34 cellular contexts compared by ENCODE assay signal in the genomic region with DNA sequence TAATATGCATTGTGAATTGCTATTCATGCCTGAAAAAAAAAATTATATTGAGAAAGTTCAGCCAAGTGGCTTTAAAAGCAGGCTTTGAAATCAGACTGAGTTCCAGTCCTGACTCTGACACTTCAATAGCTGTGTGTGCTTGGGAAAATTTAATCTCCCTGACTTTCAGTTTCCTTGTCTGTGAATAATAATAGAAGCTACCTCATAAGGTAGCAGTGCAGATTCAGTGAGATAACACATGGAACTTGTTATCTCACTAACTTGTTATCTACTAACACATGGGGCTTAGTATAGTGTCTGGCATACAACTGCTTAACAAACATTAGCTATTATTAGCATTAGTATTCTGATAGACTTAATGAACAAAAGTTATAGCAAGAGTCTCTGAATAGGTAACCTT. TPM values are rescaled to one million over a fixed set of nuclear protein-coding genes. Genes with fewer than 3 reads are reported as not detected.
"Had no signal": no experiment of that assay in that cellular context is flagged by ENCODE, and none has a peak within 500 bp of the region (broad histone marks: within the 10 kb centered on the region; RNA-seq: fewer than 3 reads in every experiment).

No MANE protein-coding gene starts in this region.

- H3K27ac ChIP-seq: ascending aorta, breast epithelium, colonic mucosa, WERI-Rb-1 had no signal

- H3K9me3 Mint-ChIP-seq: activated CD4-positive, alpha-beta T cell treated with anti-CD3 and anti-CD28 coated beads, Interleukin-2, amount 10 ng/mL, durations not matched to agents 24 days and 14 days; activated naive CD4-positive, alpha-beta T cell treated with anti-CD3 and anti-CD28 coated beads for 36 hours; activated naive CD4-positive, alpha-beta T cell treated with anti-CD3 and anti-CD28 coated beads, Interleukin-2, amount 50 U/mL, for 24 hours; activated naive CD8-positive, alpha-beta T cell treated with anti-CD3 and anti-CD28 coated beads for 36 hours; activated T-helper 1 cell treated with anti-CD3 and anti-CD28 coated beads, Interleukin-12 subunit alpha, Interleukin-12 subunit beta, Interleukin-2, Interleukin-4 antibody, amounts not matched to agents 30 ng/mL and 10 ng/mL and 1 ng/mL, durations not matched to agents 14 hours and 24 hours and 36 hours; activated T-helper 2 cell treated with anti-CD3 and anti-CD28 coated beads, Interferon-gamma antibody, Interleukin-2, Interleukin-4, amounts not matched to agents 10 μg/mL and 5 μg/mL and 100 μg/mL, durations not matched to agents 14 hours and 24 hours and 36 hours; T-helper 2 cell treated with Interferon-gamma antibody and Interleukin-4, amounts not matched to agents 5 μg/mL and 100 μg/mL, for 36 hours had no signal

- H3K4me3 Mint-ChIP-seq: activated CD4-positive, alpha-beta memory T cell treated with anti-CD3 and anti-CD28 coated beads for 36 hours; activated CD4-positive, alpha-beta T cell treated with anti-CD3 and anti-CD28 coated beads for 36 hours; activated CD4-positive, alpha-beta T cell treated with anti-CD3 and anti-CD28 coated beads, Interleukin-2, amount 10 ng/mL, durations not matched to agents 24 days and 14 days; activated CD8-positive, alpha-beta memory T cell treated with anti-CD3 and anti-CD28 coated beads, Interleukin-2, amount 10 ng/mL, durations not matched to agents 7 days and 5 days; activated CD8-positive, alpha-beta T cell treated with anti-CD3 and anti-CD28 coated beads, Interleukin-2, amount 10 ng/mL, durations not matched to agents 7 days and 5 days; activated naive CD4-positive, alpha-beta T cell treated with anti-CD3 and anti-CD28 coated beads for 36 hours; activated naive CD4-positive, alpha-beta T cell treated with anti-CD3 and anti-CD28 coated beads, Interleukin-2, amount 50 U/mL, for 24 hours; activated naive CD8-positive, alpha-beta T cell treated with anti-CD3 and anti-CD28 coated beads for 36 hours; activated T-helper 1 cell treated with anti-CD3 and anti-CD28 coated beads, Interleukin-12 subunit alpha, Interleukin-12 subunit beta, Interleukin-2, Interleukin-4 antibody, amounts not matched to agents 30 ng/mL and 10 ng/mL and 1 ng/mL, durations not matched to agents 14 hours and 24 hours and 36 hours; brain; endodermal cell; T-helper 17 cell; T-helper 2 cell treated with Interferon-gamma antibody and Interleukin-4, amounts not matched to agents 5 μg/mL and 100 μg/mL, for 36 hours had no signal

- H3K27me3 Mint-ChIP-seq: activated CD4-positive, alpha-beta memory T cell treated with anti-CD3 and anti-CD28 coated beads for 36 hours; activated CD4-positive, alpha-beta T cell treated with anti-CD3 and anti-CD28 coated beads for 36 hours; activated CD4-positive, alpha-beta T cell treated with anti-CD3 and anti-CD28 coated beads, Interleukin-2, amount 10 ng/mL, durations not matched to agents 24 days and 14 days; activated CD8-positive, alpha-beta memory T cell treated with anti-CD3 and anti-CD28 coated beads, Interleukin-2, amount 10 ng/mL, durations not matched to agents 7 days and 5 days; activated naive CD4-positive, alpha-beta T cell treated with anti-CD3 and anti-CD28 coated beads, Interleukin-2, amount 50 U/mL, for 24 hours; activated naive CD8-positive, alpha-beta T cell treated with anti-CD3 and anti-CD28 coated beads for 36 hours; brain; T-helper 17 cell had no signal

- H3K4me1 ChIP-seq: ascending aorta, breast epithelium, colonic mucosa had no signal

- ATAC-seq: activated CD4-positive, alpha-beta T cell treated with anti-CD3 and anti-CD28 coated beads for 36 hours; activated CD8-positive, alpha-beta memory T cell treated with anti-CD3 and anti-CD28 coated beads, Interleukin-2, amount 10 ng/mL, durations not matched to agents 7 days and 5 days; activated CD8-positive, alpha-beta T cell treated with anti-CD3 and anti-CD28 coated beads, Interleukin-2, amount 10 ng/mL, durations not matched to agents 7 days and 5 days; esophagus mucosa; T-helper 17 cell had no signal

- H3K4me3 ChIP-seq: ascending aorta, breast epithelium, colonic mucosa had no signal

- H3K36me3 ChIP-seq: colonic mucosa had no signal

- H3K4me1 Mint-ChIP-seq: activated CD4-positive, alpha-beta T cell treated with anti-CD3 and anti-CD28 coated beads for 36 hours; activated CD4-positive, alpha-beta T cell treated with anti-CD3 and anti-CD28 coated beads, Interleukin-2, amount 10 ng/mL, durations not matched to agents 24 days and 14 days; activated CD8-positive, alpha-beta memory T cell treated with anti-CD3 and anti-CD28 coated beads, Interleukin-2, amount 10 ng/mL, durations not matched to agents 7 days and 5 days; activated naive CD4-positive, alpha-beta T cell treated with anti-CD3 and anti-CD28 coated beads, Interleukin-2, amount 50 U/mL, for 24 hours; activated naive CD8-positive, alpha-beta T cell treated with anti-CD3 and anti-CD28 coated beads for 36 hours had no signal

- H3K9me3 ChIP-seq: ascending aorta, breast epithelium, colonic mucosa had no signal

- H3K27ac Mint-ChIP-seq: activated CD4-positive, alpha-beta memory T cell treated with anti-CD3 and anti-CD28 coated beads for 36 hours; activated CD4-positive, alpha-beta T cell treated with anti-CD3 and anti-CD28 coated beads for 36 hours; activated CD4-positive, alpha-beta T cell treated with anti-CD3 and anti-CD28 coated beads, Interleukin-2, amount 10 ng/mL, durations not matched to agents 24 days and 14 days; activated CD8-positive, alpha-beta memory T cell treated with anti-CD3 and anti-CD28 coated beads, Interleukin-2, amount 10 ng/mL, durations not matched to agents 7 days and 5 days; activated CD8-positive, alpha-beta T cell treated with anti-CD3 and anti-CD28 coated beads, Interleukin-2, amount 10 ng/mL, durations not matched to agents 7 days and 5 days; activated naive CD4-positive, alpha-beta T cell treated with anti-CD3 and anti-CD28 coated beads for 36 hours; activated naive CD4-positive, alpha-beta T cell treated with anti-CD3 and anti-CD28 coated beads, Interleukin-2, amount 50 U/mL, for 24 hours; activated naive CD8-positive, alpha-beta T cell treated with anti-CD3 and anti-CD28 coated beads for 36 hours; activated T-helper 1 cell treated with anti-CD3 and anti-CD28 coated beads, Interleukin-12 subunit alpha, Interleukin-12 subunit beta, Interleukin-2, Interleukin-4 antibody, amounts not matched to agents 30 ng/mL and 10 ng/mL and 1 ng/mL, durations not matched to agents 14 hours and 24 hours and 36 hours; activated T-helper 2 cell treated with anti-CD3 and anti-CD28 coated beads, Interferon-gamma antibody, Interleukin-2, Interleukin-4, amounts not matched to agents 10 μg/mL and 5 μg/mL and 100 μg/mL, durations not matched to agents 14 hours and 24 hours and 36 hours; brain; endodermal cell; T-helper 17 cell; T-helper 2 cell treated with Interferon-gamma antibody and Interleukin-4, amounts not matched to agents 5 μg/mL and 100 μg/mL, for 36 hours had no signal

- DNase-seq: activated CD4-positive, alpha-beta memory T cell treated with anti-CD3 and anti-CD28 coated beads for 36 hours; activated CD4-positive, alpha-beta T cell treated with anti-CD3 and anti-CD28 coated beads for 36 hours; activated CD4-positive, alpha-beta T cell treated with anti-CD3 and anti-CD28 coated beads, Interleukin-2, amount 10 ng/mL, durations not matched to agents 24 days and 14 days; activated CD4-positive, CD25-positive, alpha-beta regulatory T cell; activated CD4-positive, CD25-positive, alpha-beta regulatory T cell treated with anti-CD3 and anti-CD28 coated beads, Interleukin-2, amount 50 U/mL, for 72 hours; activated CD8-positive, alpha-beta memory T cell treated with anti-CD3 and anti-CD28 coated beads, Interleukin-2, amount 10 ng/mL, durations not matched to agents 7 days and 5 days; activated CD8-positive, alpha-beta memory T cell treated with anti-CD3 and anti-CD28 coated beads, Interleukin-2, amount 50 U/mL, for 4 hours; activated CD8-positive, alpha-beta T cell treated with anti-CD3 and anti-CD28 coated beads, Interleukin-2, amount 10 ng/mL, durations not matched to agents 7 days and 5 days; activated effector memory CD4-positive, alpha-beta T cell treated with anti-CD3 and anti-CD28 coated beads, Interleukin-2, amount 50 U/mL, for 16 hours; activated naive CD4-positive, alpha-beta T cell treated with anti-CD3 and anti-CD28 coated beads for 36 hours; activated naive CD8-positive, alpha-beta T cell treated with anti-CD3 and anti-CD28 coated beads for 36 hours; activated T-cell treated with anti-CD3 and anti-CD28 coated beads, Interleukin-2, amount 50 U/mL, for 1 hour; activated T-cell treated with anti-CD3 and anti-CD28 coated beads, Interleukin-2, amount 50 U/mL, for 48 hours; caudate nucleus; cerebellar nuclear complex; colonic mucosa; effector memory CD4-positive, alpha-beta T cell; endodermal cell; foreskin fibroblast; glutamatergic neuron; T-helper 1 cell; T-helper 17 cell; T1000; WERI-Rb-1 had no signal

- H3K27me3 ChIP-seq: ascending aorta, breast epithelium, colonic mucosa had no signal

RNA-seq across cellular contexts. Expression of gene CDK15, which starts 40.5 kb away (rescaled TPM):
- total RNA-seq: activated CD4-positive, alpha-beta memory T cell treated with anti-CD3 and anti-CD28 coated beads for 36 hours; activated CD4-positive, alpha-beta T cell treated with anti-CD3 and anti-CD28 coated beads for 36 hours; activated CD4-positive, alpha-beta T cell treated with anti-CD3 and anti-CD28 coated beads, Interleukin-2, amount 10 ng/mL, durations not matched to agents 24 days and 14 days; activated CD8-positive, alpha-beta memory T cell treated with anti-CD3 and anti-CD28 coated beads for 36 hours; activated CD8-positive, alpha-beta memory T cell treated with anti-CD3 and anti-CD28 coated beads, Interleukin-2, amount 10 ng/mL, durations not matched to agents 7 days and 5 days; activated CD8-positive, alpha-beta T cell treated with anti-CD3 and anti-CD28 coated beads, Interleukin-2, amount 10 ng/mL, durations not matched to agents 7 days and 5 days; activated naive CD4-positive, alpha-beta T cell treated with anti-CD3 and anti-CD28 coated beads for 36 hours; activated naive CD8-positive, alpha-beta T cell treated with anti-CD3 and anti-CD28 coated beads for 36 hours; activated T-helper 1 cell treated with anti-CD3 and anti-CD28 coated beads, Interleukin-12 subunit alpha, Interleukin-12 subunit beta, Interleukin-2, Interleukin-4 antibody, amounts not matched to agents 30 ng/mL and 10 ng/mL and 1 ng/mL, durations not matched to agents 14 hours and 24 hours and 36 hours; activated T-helper 2 cell treated with anti-CD3 and anti-CD28 coated beads, Interferon-gamma antibody, Interleukin-2, Interleukin-4, amounts not matched to agents 10 μg/mL and 5 μg/mL and 100 μg/mL, durations not matched to agents 14 hours and 24 hours and 36 hours; dermis microvascular lymphatic vessel endothelial cell; T-helper 17 cell had no signal
